ENCODE assay signal across 8 cellular contexts in genomic region chr3:132659000-132659369, GRCh38. TPM values are rescaled to one million over a fixed set of nuclear protein-coding genes. Genes with fewer than 3 reads are reported as not detected.
A peak's percentile ranks its signal among the peaks of the same experiment; 100 is the strongest.
DNase-seq lines count a peak whose midpoint lies in the region; ATAC-seq, FAIRE-seq and TF ChIP-seq lines count a peak whose summit lies in the region.

No MANE protein-coding gene starts in this region.

- intact Hi-C loops in activated B cell treated with CpG ODN at 0.5 μM for 24 hours (cut with micrococcal nuclease) = loop anchor here (1.0 to 5.0 kb wide), 5 partner anchors 63 to 1004 kb away; partner anchors contain the start of genes DNAJC13 and NPHP3

- ATAC-seq in activated B cell treated with CpG ODN at 0.5 μM for 24 hours (ENCODE audit: low read depth) = no peak
- ATAC-seq in GM19455 (IDR thresholded peaks at IDR 0.05; ENCODE audit: unreplicated experiment) = no peak

- H3K4me3 Mint-ChIP-seq in activated B cell treated with CpG ODN at 0.5 μM for 24 hours = peak overlapping the region; percentile 97

- H3K4me1 Mint-ChIP-seq in activated B cell treated with CpG ODN at 0.5 μM for 24 hours = peaks cover 35% of the 10 kb centered on the region

- no peaks in the 10 kb centered on the region for H3K9me3 ChIP-seq in small intestine (ENCODE audit: control insufficient read depth, low read depth)

- no peaks in the 10 kb centered on the region for H3K36me3 ChIP-seq in small intestine (ENCODE audit: control insufficient read depth in 2 of 2, insufficient read depth in 2 of 2, low read length in 2 of 2)

- H3K4me1 ChIP-seq in small intestine (ENCODE audit: control insufficient read depth in 2 of 2, insufficient read depth in 1 of 2, low read depth in 1 of 2, low read length in 1 of 2) = peaks cover 6% of the 10 kb centered on the region in 2 donors

- H3K27ac ChIP-seq in small intestine (ENCODE audit: low read depth in 1 of 2, low read length in 1 of 2) = peak overlapping the region; percentile 55 to 89

- FAIRE-seq in GM19239 (lab: Jason Lieb, UNC) (peak; percentile 44), small intestine (lab: Jason Lieb, UNC) (no peak)

- DNase-seq in AG20443 (ENCODE audit: low spot score) (peak; percentile 27), GM19239 (ENCODE audit: insufficient read length, low spot score) (no peak), activated B cell treated with CpG ODN at 0.5 μM for 24 hours (no peak), hepatic stellate cell (ENCODE audit: low spot score) (peak; percentile 19), small intestine (peak; percentile 19), NCI-H526 treated with DMSO at 0.1 percent for 48 hours (lab: John Stamatoyannopoulos, UW) (no peak), 8988T (no peak)

- H3K36me3 Mint-ChIP-seq in activated B cell treated with CpG ODN at 0.5 μM for 24 hours (ENCODE audit: low read depth) = peaks cover 10% of the 10 kb centered on the region

- peak overlapping the region; percentile 84 to 88 for H3K4me3 ChIP-seq in small intestine (ENCODE audit: low read depth in 1 of 2, low read length in 2 of 2)

- CTCF ChIA-PET in activated B cell treated with CpG ODN at 0.5 μM for 24 hours (lab: Charles Lee) = interaction anchor here (1.0 to 1.6 kb wide), 2 partner anchors 17 to 67 kb away, joined by 3 to 4 read pairs; no protein-coding TSS in a partner anchor

- TF ChIP-seq CTCF in activated B cell treated with CpG ODN at 0.5 μM for 24 hours (IDR thresholded peaks at IDR 0.05) = no peak

- POLR2A ChIA-PET in activated B cell treated with CpG ODN at 0.5 μM for 24 hours (lab: Charles Lee) = interaction anchor here (1.7 kb wide), 1 partner anchor 64 kb away, joined by 6 read pairs; no protein-coding TSS in a partner anchor

- no peaks in the 10 kb centered on the region for H3K27me3 ChIP-seq in small intestine (ENCODE audit: control insufficient read depth in 2 of 2, insufficient read depth in 2 of 2, low read length in 2 of 2)

- WGBS in small intestine, 3 donors = 9 to 12% (median 10%) methylated on average over 7 of the region's 7 CpGs

- no peaks in the 10 kb centered on the region for H3K9me3 Mint-ChIP-seq in activated B cell treated with CpG ODN at 0.5 μM for 24 hours

- H3K27ac Mint-ChIP-seq in activated B cell treated with CpG ODN at 0.5 μM for 24 hours = peak overlapping the region; percentile 93

- H3K27me3 Mint-ChIP-seq in activated B cell treated with CpG ODN at 0.5 μM for 24 hours = no peaks in the 10 kb centered on the region

RNA-seq across cellular contexts. Expression of gene ACAD11, which starts 0.6 kb away (rescaled TPM):
- 16.4 and 24.0 TPM in 2 replicates for total RNA-seq in activated B cell treated with CpG ODN at 0.5 μM for 24 hours
- 10 to 100 TPM in 2 of 3 donors, 1 to 10 TPM in 1; 4.9 to 55.0 (median 44.9) TPM for polyA plus RNA-seq in small intestine

RNA-seq across cellular contexts. Expression of gene UBA5, which starts 1.1 kb away (rescaled TPM):
- 34.3 and 36.4 TPM in 2 replicates for total RNA-seq in activated B cell treated with CpG ODN at 0.5 μM for 24 hours
- polyA plus RNA-seq in small intestine = 10 to 100 TPM; 27.0 to 30.2 (median 28.4) TPM

Comparison
In these comparisons a context has a peak if more than half of its experiments do, and no peak if none do; other contexts are left out.
1. DNase-seq: peak in AG20443 (single experiment), hepatic stellate cell (single experiment) and small intestine (single experiment); none in GM19239 (single experiment), activated B cell treated with CpG ODN at 0.5 μM for 24 hours (single experiment), NCI-H526 treated with DMSO at 0.1 percent for 48 hours (single experiment) and 8988T (single experiment).